Comparison of ENCODE assay signal across 15 cellular contexts in genomic region chr2:157758586-157758985, GRCh38.
DNase-seq lines count a peak whose midpoint lies in the region; ATAC-seq, FAIRE-seq and TF ChIP-seq lines count a peak whose summit lies in the region.
"Had no signal": no experiment of that assay in that cellular context is flagged by ENCODE, and none has a peak within 500 bp of the region (broad histone marks: within the 10 kb centered on the region; RNA-seq: fewer than 3 reads in every experiment).

No MANE protein-coding gene starts in this region.

- peak; percentile 14 for DNase-seq in DMS 273 treated with DMSO at 0.1 percent for 48 hours (lab: John Stamatoyannopoulos, UW)
- DNase-seq in mammary epithelial cell: peak; percentile 65
- peak; percentile 8 for DNase-seq in epithelial cell of prostate (ENCODE audit: low read depth, low spot score)
- DNase-seq in SK-N-DZ (ENCODE audit: low spot score): no peak
- DNase-seq in NCI-H2029 treated with DMSO at 0.1 percent for 48 hours (lab: John Stamatoyannopoulos, UW): no peak
- DNase-seq: BE2C; CD4-positive, alpha-beta memory T cell; GF-D8; GOT3 had no signal

- no peak for ATAC-seq in GM19397 (IDR thresholded peaks at IDR 0.05; ENCODE audit: unreplicated experiment)
- ATAC-seq: A549 had no signal

- in situ Hi-C loops in mammary epithelial cell (cut with MboI; ENCODE audit: low sequenced_read_pairs in 2 of 2): no loop called here

- CTCF ChIA-PET in mammary epithelial cell (lab: Charles Lee; ENCODE audit: low non-redundant PET): interaction anchor here (0.6 kb wide), 1 partner anchor 118 kb away, joined by 3 read pairs; no protein-coding TSS in a partner anchor

- H3K36me3 ChIP-seq in mammary epithelial cell (ENCODE audit: insufficient read depth, low read length): no peaks in the 10 kb centered on the region
- H3K36me3 ChIP-seq: BE2C, HAP-1 had no signal

- no TSS peak for BruUV-seq in mammary epithelial cell (replicated peaks; lab: Mats Ljungman, UMichigan)

- no peaks in the 10 kb centered on the region for H3K4me1 ChIP-seq in mammary epithelial cell (ENCODE audit: insufficient read depth, low read length)
- H3K4me1 ChIP-seq: A549, BE2C, HAP-1 had no signal

- H3K27me3 ChIP-seq in mammary epithelial cell (ENCODE audit: insufficient read depth, low read length): no peaks in the 10 kb centered on the region
- H3K27me3 ChIP-seq: BE2C had no signal

- H3K27ac ChIP-seq in mammary epithelial cell (ENCODE audit: insufficient read depth, low read depth, low read length) (no peak overlapping the region), epithelial cell of prostate (no peak overlapping the region)
- H3K27ac ChIP-seq: A549, C4-2B, HL-60 had no signal

- H2AFZ ChIP-seq in mammary epithelial cell (ENCODE audit: low read depth, low read length): no peak overlapping the region

- 30% methylated on average over 2 of the region's 2 CpGs for WGBS in mammary epithelial cell (ENCODE audit: low coverage, missing lambda C conversion rate)

- no peak overlapping the region for H3K9ac ChIP-seq in mammary epithelial cell (ENCODE audit: insufficient read depth, low read length)

- peaks cover 6% of the 10 kb centered on the region for H3K79me2 ChIP-seq in mammary epithelial cell (ENCODE audit: insufficient read depth, low read length)

- no peak overlapping the region for H3K4me3 ChIP-seq in mammary epithelial cell (replicated peaks in 1 of 3; ENCODE audit: insufficient read depth in 1 of 3, low read depth in 2 of 3, low read length in 3 of 3)
- H3K4me3 ChIP-seq: A549, HAP-1 had no signal

- H3K9me3 ChIP-seq in mammary epithelial cell (replicated peaks; ENCODE audit: insufficient read depth, low read length): peaks cover 3% of the 10 kb centered on the region
- H3K9me3 ChIP-seq: BE2C, HAP-1 had no signal

- FAIRE-seq in A204.1 (lab: Jason Lieb, UNC): peak; percentile 32
- FAIRE-seq: A549 had no signal

- H3K4me2 ChIP-seq in mammary epithelial cell (ENCODE audit: insufficient read depth, low read depth, low read length): peak overlapping the region; percentile 13
- H3K4me2 ChIP-seq: A549 had no signal

- TF ChIP-seq CTCF in mammary epithelial cell (conservative IDR thresholded peaks at IDR 0.05 in 1 of 2, IDR thresholded peaks at IDR 0.05 in 1 of 2; ENCODE audit: extremely low read depth in 1 of 2, insufficient read depth in 1 of 2, low read depth in 1 of 2, low read length in 2 of 2): no peak

- H4K20me1 ChIP-seq in mammary epithelial cell (ENCODE audit: insufficient read depth, low read length): no peaks in the 10 kb centered on the region

- dilution Hi-C loops in mammary epithelial cell (cut with HindIII; ENCODE audit: low sequenced_read_pairs): no loop called here

- intact Hi-C loops in mammary epithelial cell (cut with micrococcal nuclease): loop anchor here (10.0 kb wide), 1 partner anchor 134 kb away; the partner anchor contains the start of gene ACVR1C

Comparison
In these comparisons a context has a peak if more than half of its experiments do, and no peak if none do; other contexts are left out.
1. DNase-seq: peak in DMS 273 treated with DMSO at 0.1 percent for 48 hours (single experiment), mammary epithelial cell (single experiment) and epithelial cell of prostate (single experiment); none in SK-N-DZ (single experiment) and NCI-H2029 treated with DMSO at 0.1 percent for 48 hours (single experiment).